Comparison of ENCODE assay signal across 8 cellular contexts in genomic region chr18:22347624-22348511, GRCh38.
A peak's percentile ranks its signal among the peaks of the same experiment; 100 is the strongest.
DNase-seq lines count a peak whose midpoint lies in the region; ATAC-seq, FAIRE-seq and TF ChIP-seq lines count a peak whose summit lies in the region.

No MANE protein-coding gene starts in this region.

- peaks cover 44% of the 10 kb centered on the region for H3K27me3 Mint-ChIP-seq in activated naive CD4-positive, alpha-beta T cell treated with anti-CD3 and anti-CD28 coated beads for 36 hours (ENCODE audit: low read depth)
- no peaks in the 10 kb centered on the region for H3K27me3 Mint-ChIP-seq in mesothelial cell of epicardium (ENCODE audit: low read depth)

- no peak for FAIRE-seq in frontal cortex (lab: Jason Lieb, UNC)

- CTCF ChIA-PET in activated naive CD4-positive, alpha-beta T cell treated with anti-CD3 and anti-CD28 coated beads for 36 hours (lab: Charles Lee): interaction anchor here (0.6 kb wide), 1 partner anchor 299 kb away, joined by 3 read pairs; no protein-coding TSS in a partner anchor

- ATAC-seq in upper lobe of right lung (peak; percentile 23), GM21717 (IDR thresholded peaks at IDR 0.05; ENCODE audit: unreplicated experiment) (no peak), omental fat pad (ENCODE audit: low FRiP score) (no peak)

- no peaks in the 10 kb centered on the region for H3K36me3 Mint-ChIP-seq in activated naive CD4-positive, alpha-beta T cell treated with anti-CD3 and anti-CD28 coated beads for 36 hours (ENCODE audit: low read depth)
- no peaks in the 10 kb centered on the region for H3K36me3 Mint-ChIP-seq in mesothelial cell of epicardium

- H3K9me3 Mint-ChIP-seq in activated naive CD4-positive, alpha-beta T cell treated with anti-CD3 and anti-CD28 coated beads for 36 hours: no peaks in the 10 kb centered on the region
- peaks cover 5% of the 10 kb centered on the region for H3K9me3 Mint-ChIP-seq in mesothelial cell of epicardium

- no peak for DNase-seq in activated naive CD4-positive, alpha-beta T cell treated with anti-CD3 and anti-CD28 coated beads for 36 hours
- no peak for DNase-seq in activated naive CD4-positive, alpha-beta T cell (lab: John Stamatoyannopoulos, UW)
- peak; percentile 51 for DNase-seq in colonic mucosa
- peak in 1 of 2 experiments; percentile 64 for DNase-seq in mesothelial cell of epicardium (ENCODE audit: low spot score in 2 of 2, unreplicated experiment in 2 of 2)
- peak; percentile 67 for DNase-seq in upper lobe of right lung
- DNase-seq in omental fat pad (ENCODE audit: low spot score): no peak
- DNase-seq in frontal cortex (ENCODE audit: low spot score in 2 of 2): no peak

- H3K27ac ChIP-seq in colonic mucosa: peak overlapping the region; percentile 78
- H3K27ac ChIP-seq in upper lobe of right lung: peak overlapping the region; percentile 86

- H3K27me3 ChIP-seq in colonic mucosa: no peaks in the 10 kb centered on the region
- H3K27me3 ChIP-seq in upper lobe of right lung: peaks cover 5% of the 10 kb centered on the region

- no peaks in the 10 kb centered on the region for H3K4me1 ChIP-seq in colonic mucosa
- peaks cover 35% of the 10 kb centered on the region for H3K4me1 ChIP-seq in upper lobe of right lung

- H3K4me3 ChIP-seq in colonic mucosa (peak overlapping the region; percentile 45), upper lobe of right lung (peak overlapping the region; percentile 56)

- peak overlapping the region; percentile 21 for H3K4me3 Mint-ChIP-seq in activated naive CD4-positive, alpha-beta T cell treated with anti-CD3 and anti-CD28 coated beads for 36 hours
- peak overlapping the region; percentile 77 for H3K4me3 Mint-ChIP-seq in mesothelial cell of epicardium

- no peak for TF ChIP-seq CTCF in colonic mucosa (IDR thresholded peaks at IDR 0.05)
- no peak for TF ChIP-seq CTCF in mesothelial cell of epicardium (IDR thresholded peaks at IDR 0.05; ENCODE audit: unreplicated experiment)
- TF ChIP-seq CTCF in upper lobe of right lung (IDR thresholded peaks at IDR 0.05): no peak
- TF ChIP-seq CTCF in omental fat pad (IDR thresholded peaks at IDR 0.05): no peak

- H3K4me1 Mint-ChIP-seq in activated naive CD4-positive, alpha-beta T cell treated with anti-CD3 and anti-CD28 coated beads for 36 hours (ENCODE audit: low read depth): peaks cover 4% of the 10 kb centered on the region
- H3K4me1 Mint-ChIP-seq in mesothelial cell of epicardium: peaks cover 75% of the 10 kb centered on the region

- H3K27ac Mint-ChIP-seq in activated naive CD4-positive, alpha-beta T cell treated with anti-CD3 and anti-CD28 coated beads for 36 hours: no peak overlapping the region
- H3K27ac Mint-ChIP-seq in mesothelial cell of epicardium: peak overlapping the region; percentile 98

- peak overlapping the region; percentile 83 to 84 for H3K9ac ChIP-seq in colonic mucosa (ENCODE audit: low read depth in 2 of 2, low read length in 2 of 2)

- H3K9me3 ChIP-seq in colonic mucosa: no peaks in the 10 kb centered on the region
- no peaks in the 10 kb centered on the region for H3K9me3 ChIP-seq in upper lobe of right lung

- intact Hi-C loops in activated naive CD4-positive, alpha-beta T cell treated with anti-CD3 and anti-CD28 coated beads for 36 hours (cut with micrococcal nuclease): loop anchor here (5.0 kb wide), 1 partner anchor 181 kb away; the partner anchor contains the start of gene GATA6
- intact Hi-C loops in colonic mucosa (cut with DNase I) (loop anchor here (5.0 to 10.0 kb wide), 2 partner anchors 103 to 176 kb away; no protein-coding TSS in a partner anchor), upper lobe of right lung (cut with DNase I) (no loop called here)

- H3K36me3 ChIP-seq in colonic mucosa: no peaks in the 10 kb centered on the region
- H3K36me3 ChIP-seq in upper lobe of right lung: no peaks in the 10 kb centered on the region

Comparison
In these comparisons a context has a peak if more than half of its experiments do, and no peak if none do; other contexts are left out.
1. DNase-seq: peak in colonic mucosa (single experiment) and upper lobe of right lung (single experiment); none in activated naive CD4-positive, alpha-beta T cell treated with anti-CD3 and anti-CD28 coated beads for 36 hours (single experiment), activated naive CD4-positive, alpha-beta T cell (0 of 4), omental fat pad (single experiment) and frontal cortex (0 of 2).